8 cellular contexts compared by ENCODE assay signal in genomic region chr2:111121873-111122630, GRCh38. TPM values are rescaled to one million over a fixed set of nuclear protein-coding genes. Genes with fewer than 3 reads are reported as not detected.
DNase-seq lines count a peak whose midpoint lies in the region; ATAC-seq, FAIRE-seq and TF ChIP-seq lines count a peak whose summit lies in the region.

No MANE protein-coding gene starts in this region.

- H3K9me3 Mint-ChIP-seq in activated CD4-positive, alpha-beta T cell treated with anti-CD3 and anti-CD28 coated beads, Interleukin-2, amount 10 ng/mL, durations not matched to agents 24 days and 14 days: no peaks in the 10 kb centered on the region

- peak overlapping the region; percentile 93 for H3K27ac Mint-ChIP-seq in activated CD4-positive, alpha-beta T cell treated with anti-CD3 and anti-CD28 coated beads, Interleukin-2, amount 10 ng/mL, durations not matched to agents 24 days and 14 days

- peaks cover 12% of the 10 kb centered on the region for H3K27me3 Mint-ChIP-seq in activated CD4-positive, alpha-beta T cell treated with anti-CD3 and anti-CD28 coated beads, Interleukin-2, amount 10 ng/mL, durations not matched to agents 24 days and 14 days

- BruUV-seq in HepG2 (replicated peaks; lab: Mats Ljungman, UMichigan): TSS peak; percentile 22

- peaks cover 50% of the 10 kb centered on the region for H3K4me1 ChIP-seq in HepG2 (ENCODE audit: insufficient read depth, low read length)

- H3K9me3 ChIP-seq in HepG2 (ENCODE audit: low read length): no peaks in the 10 kb centered on the region

- no peak for TF ChIP-seq RAD21 in HepG2 (CRISPR knock-in tag; IDR thresholded peaks at IDR 0.05)

- CTCF ChIA-PET in HepG2 (lab: Yijun Ruan, JAX; ENCODE audit: low intra/inter-chr PET ratio, low total read pairs): no interaction called here

- peak overlapping the region; percentile 96 for H3K4me3 Mint-ChIP-seq in activated CD4-positive, alpha-beta T cell treated with anti-CD3 and anti-CD28 coated beads, Interleukin-2, amount 10 ng/mL, durations not matched to agents 24 days and 14 days

- intact Hi-C loops in activated CD4-positive, alpha-beta T cell treated with anti-CD3 and anti-CD28 coated beads, Interleukin-2, amount 10 ng/mL, durations not matched to agents 24 days and 14 days (cut with micrococcal nuclease): loop anchor here (5.0 kb wide), 1 partner anchor 45 kb away; no protein-coding TSS in a partner anchor
- intact Hi-C loops in HepG2 (cut with micrococcal nuclease; ENCODE audit: unreplicated experiment): loop anchor here (2.0 to 10.0 kb wide), 3 partner anchors 15 to 453 kb away; no protein-coding TSS in a partner anchor

- peak; percentile 78 for FAIRE-seq in HepG2 (lab: Jason Lieb, UNC)

- POLR2A ChIA-PET in HepG2 (lab: Yijun Ruan, JAX): interaction anchor here (1.0 to 2.2 kb wide), 12 partner anchors 11 to 581 kb away, joined by 3 to 17 read pairs (median 6); no protein-coding TSS in a partner anchor

- peak; percentile 38 for TF ChIP-seq POLR2A in GM19099 (IDR thresholded peaks at IDR 0.05; ENCODE audit: extremely low read depth, insufficient read length, low read depth)
- TF ChIP-seq POLR2A in HepG2 (IDR thresholded peaks at IDR 0.05; ENCODE audit: insufficient read depth in 1 of 2, low read depth in 2 of 2, low read length in 2 of 2): peak in 1 of 2 experiments; percentile 88; a peak in 2 of 4 replicates

- peak overlapping the region; percentile 86 to 96 (median 93) for H3K4me3 ChIP-seq in HepG2 (replicated peaks in 1 of 3; ENCODE audit: insufficient read depth in 1 of 3, low read depth in 2 of 3, low read length in 3 of 3)

- H2AFZ ChIP-seq in HepG2 (ENCODE audit: low read length): no peak overlapping the region

- DNase-seq in Ammon's horn (ENCODE audit: low spot score): peak; percentile 88
- DNase-seq in NCI-H460 (ENCODE audit: extremely low read depth, low read depth): peak; percentile 85
- DNase-seq in activated CD4-positive, alpha-beta T cell treated with anti-CD3 and anti-CD28 coated beads, Interleukin-2, amount 10 ng/mL, durations not matched to agents 24 days and 14 days: peak; percentile 97
- DNase-seq in dermis blood vessel endothelial cell: peak; percentile 91
- DNase-seq in HepG2 (ENCODE audit: low spot score): peak; percentile 86
- DNase-seq in stimulated activated CD4-positive, alpha-beta T cell treated with anti-CD3 and anti-CD28 coated beads, Interleukin-2, amount 100 ng/mL, for 24 hours: peak; percentile 77 to 84

- peak overlapping the region; percentile 80 for H3K9ac ChIP-seq in HepG2 (ENCODE audit: insufficient read depth, low read depth, low read length)

- in situ Hi-C loops in HepG2 (cut with HindIII; ENCODE audit: extremely low pct_ligation_motif_present, low pct_unique_long_range_greater_than_20kb): no loop called here

- H3K79me2 ChIP-seq in HepG2 (ENCODE audit: insufficient read depth, low read length): peaks cover 51% of the 10 kb centered on the region

- H3K36me3 Mint-ChIP-seq in activated CD4-positive, alpha-beta T cell treated with anti-CD3 and anti-CD28 coated beads, Interleukin-2, amount 10 ng/mL, durations not matched to agents 24 days and 14 days (ENCODE audit: low read depth): peaks cover 58% of the 10 kb centered on the region

- TF ChIP-seq EP300 in HepG2 (IDR thresholded peaks at IDR 0.05; ENCODE audit: low read depth in 2 of 2, low read length in 2 of 2) (no peak; a peak in 1 of 4 replicates), HepG2 (CRISPR knock-in tag; IDR thresholded peaks at IDR 0.05; ENCODE audit: borderline replicate concordance) (no peak)

- TF ChIP-seq CTCF in HepG2 (CRISPR knock-in tag; IDR thresholded peaks at IDR 0.05): no peak

- WGBS in HepG2 (ENCODE audit: low lambda C conversion rate): 0% methylated on average over 24 of the region's 90 CpGs

- H3K27me3 ChIP-seq in HepG2 (ENCODE audit: control insufficient read depth in 1 of 2, insufficient read depth in 2 of 2, low read length in 2 of 2): no peaks in the 10 kb centered on the region; a peak in 1 of 5 replicates

- H3K27ac ChIP-seq in HepG2 (ENCODE audit: extremely low read length, insufficient read depth, low read length): peak overlapping the region; percentile 77

- ATAC-seq in HG03342 (IDR thresholded peaks at IDR 0.05; ENCODE audit: unreplicated experiment) (peak; percentile 47), HepG2 (peak; percentile 77)

- 0 out of 2 replicates have a peak, but pooled peaks cover 4% of the 10 kb centered on the region for H4K20me1 ChIP-seq in HepG2 (ENCODE audit: insufficient read depth, low read length)

- peak overlapping the region; percentile 85 for H3K4me2 ChIP-seq in HepG2 (ENCODE audit: low read depth, low read length)

- peaks cover 45% of the 10 kb centered on the region for H3K4me1 Mint-ChIP-seq in activated CD4-positive, alpha-beta T cell treated with anti-CD3 and anti-CD28 coated beads, Interleukin-2, amount 10 ng/mL, durations not matched to agents 24 days and 14 days

- peaks cover 9 to 32% of the 10 kb centered on the region in 2 experiments; a peak in 4 of 5 replicates for H3K36me3 ChIP-seq in HepG2 (replicated peaks in 1 of 2; ENCODE audit: control insufficient read depth in 1 of 2, insufficient read depth in 2 of 2, low read length in 2 of 2)

TF ChIP-seq in HepG2, 621 proteins besides CTCF, POLR2A, EP300 and RAD21 (continues in another document):
- no peak; the same call in 1 of the 2 replicates for TF ChIP-seq ZNF33B (CRISPR knock-in tag; IDR thresholded peaks at IDR 0.05)
- TF ChIP-seq MTA1 (CRISPR knock-in tag; IDR thresholded peaks at IDR 0.05; ENCODE audit: borderline replicate concordance): peak; percentile 37; the same call in 1 of the 2 replicates
- no peak for TF ChIP-seq ZNF230 (CRISPR knock-in tag; IDR thresholded peaks at IDR 0.05)
- no peak for TF ChIP-seq BHLHE40 (IDR thresholded peaks at IDR 0.05; ENCODE audit: low read length)
- peak; percentile 35; the same call in 1 of the 2 replicates for TF ChIP-seq MYNN (CRISPR knock-in tag; IDR thresholded peaks at IDR 0.05; ENCODE audit: low read depth)
- TF ChIP-seq FIP1L1 (IDR thresholded peaks at IDR 0.05; ENCODE audit: borderline replicate concordance, insufficient read depth, low read depth, low read length): no peak
- peak; percentile 23; the same call in 1 of the 2 replicates for TF ChIP-seq ZNF547 (CRISPR knock-in tag; IDR thresholded peaks at IDR 0.05)
- TF ChIP-seq ZBTB33 (CRISPR knock-in tag; IDR thresholded peaks at IDR 0.05): no peak
- TF ChIP-seq BRF2 (CRISPR knock-in tag; IDR thresholded peaks at IDR 0.05): no peak; the same call in 1 of the 2 replicates
- no peak for TF ChIP-seq SNRNP70 (IDR thresholded peaks at IDR 0.05; ENCODE audit: low read depth, low read length)

RNA-seq across cellular contexts. Expression of gene BCL2L11, which starts 1.3 kb away (rescaled TPM):
- 3.8 and 7.1 TPM in 2 replicates for total RNA-seq in NCI-H460 (2014; rRNA removed; shearing (Covaris generic))
- polyA plus RNA-seq in NCI-H460 (2014; cell fraction: nucleus; rRNA removed): 3.8 and 4.8 TPM in 2 replicates
- 193 and 219 TPM in 2 replicates for total RNA-seq in activated CD4-positive, alpha-beta T cell treated with anti-CD3 and anti-CD28 coated beads, Interleukin-2, amount 10 ng/mL, durations not matched to agents 24 days and 14 days
- 18.9 and 27.3 TPM in 2 replicates for total RNA-seq in dermis blood vessel endothelial cell
- 9.7 and 9.9 TPM in 2 replicates for total RNA-seq in HepG2 (2016; rRNA removed; fragmentation: Illumina TruSeq; extraction: Trizol)
- total RNA-seq in HepG2 (2016; cell fraction: cytosol; rRNA removed; fragmentation: Illumina TruSeq; extraction: Trizol; ENCODE audit: low read depth): 1.5 and 4.5 TPM in 2 replicates
- total RNA-seq in HepG2 (2016; cell fraction: insoluble cytoplasmic fraction; rRNA removed; fragmentation: Illumina TruSeq; extraction: Trizol): 6.4 and 9.7 TPM in 2 replicates
- 6.9 and 7.6 TPM in 2 replicates for total RNA-seq in HepG2 (2016; cell fraction: membrane; rRNA removed; fragmentation: Illumina TruSeq; extraction: Trizol)
- total RNA-seq in HepG2 (2016; cell fraction: nucleus; rRNA removed; fragmentation: Illumina TruSeq; extraction: Trizol): 22.7 and 24.2 TPM in 2 replicates
- 6.1 and 6.4 TPM in 2 replicates for polyA plus RNA-seq in HepG2 (2011; rRNA removed)
- polyA plus RNA-seq in HepG2 (2011; cell fraction: cytosol; rRNA removed): 3.7 and 5.7 TPM in 2 replicates
- polyA plus RNA-seq in HepG2 (2011; cell fraction: nucleus; rRNA removed): 9.5 and 16.1 TPM in 2 replicates
- 11.6 and 12.0 TPM in 2 replicates for polyA plus RNA-seq in HepG2 (2012)
- polyA plus RNA-seq in HepG2 (2016; cell fraction: cytosol; fragmentation: Illumina TruSeq; extraction: Trizol; ENCODE audit: low read depth): 1.6 and 2.1 TPM in 2 replicates
- 9.9 and 10.8 TPM in 2 replicates for polyA plus RNA-seq in HepG2 (2016; cell fraction: insoluble cytoplasmic fraction; fragmentation: Illumina TruSeq; extraction: Trizol; ENCODE audit: low read depth)
- 3.1 and 3.8 TPM in 2 replicates for polyA plus RNA-seq in HepG2 (2016; cell fraction: membrane; fragmentation: Illumina TruSeq; extraction: Trizol; ENCODE audit: low read depth)
- polyA plus RNA-seq in HepG2 (2016; cell fraction: nucleus; fragmentation: Illumina TruSeq; extraction: Trizol; ENCODE audit: insufficient read depth, low read depth): 22.4 and 23.3 TPM in 2 replicates
- 7.4 and 11.0 TPM in 2 replicates for polyA minus RNA-seq in HepG2 (2011; rRNA and poly(A)+ RNA removed; ENCODE audit: low replicate concordance)
- polyA minus RNA-seq in HepG2 (2011; cell fraction: cytosol; rRNA and poly(A)+ RNA removed): 6.5 and 6.6 TPM in 2 replicates
- polyA minus RNA-seq in HepG2 (2011; cell fraction: nucleus; rRNA and poly(A)+ RNA removed): 24.2 and 24.5 TPM in 2 replicates

Comparison
In these comparisons a context has a peak if more than half of its experiments do, and no peak if none do; other contexts are left out.
1. Peak in every context shown above with its lines: DNase-seq, ATAC-seq, H3K4me3 ChIP-seq and H3K27ac ChIP-seq.